In the genomic region with DNA sequence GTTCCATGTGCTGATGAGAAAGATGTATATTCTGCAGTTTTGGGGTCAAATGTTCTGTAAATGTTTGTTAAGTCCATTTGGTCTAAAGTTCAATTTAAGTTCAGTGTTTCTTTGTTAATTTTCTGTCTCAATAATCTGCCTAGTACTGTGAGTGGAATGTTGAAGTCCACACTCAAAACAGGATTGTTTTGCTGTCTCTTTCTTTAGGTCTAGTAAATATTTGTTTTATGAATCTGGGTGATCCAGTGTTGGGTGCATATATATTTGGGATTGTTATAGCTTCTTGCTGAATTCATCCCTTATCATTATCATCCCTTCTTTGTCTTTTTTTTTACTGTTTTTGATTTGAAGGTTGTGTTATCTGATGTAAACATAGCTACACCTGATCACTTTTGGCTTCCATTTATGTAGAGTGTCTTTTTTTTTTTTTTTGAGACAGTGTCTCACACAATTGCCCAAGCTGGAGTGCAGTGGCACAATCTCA, we compare ENCODE assay signal across 1 cellular context.
A peak's percentile ranks its signal among the peaks of the same experiment; 100 is the strongest.
TF ChIP-seq lines count a peak whose summit lies in the region.

No MANE protein-coding gene starts in this region.

TF ChIP-seq in HepG2, 621 proteins besides CTCF, POLR2A, EP300 and RAD21 (continued from another document and continues in another):
- TF ChIP-seq, protein P1, sequence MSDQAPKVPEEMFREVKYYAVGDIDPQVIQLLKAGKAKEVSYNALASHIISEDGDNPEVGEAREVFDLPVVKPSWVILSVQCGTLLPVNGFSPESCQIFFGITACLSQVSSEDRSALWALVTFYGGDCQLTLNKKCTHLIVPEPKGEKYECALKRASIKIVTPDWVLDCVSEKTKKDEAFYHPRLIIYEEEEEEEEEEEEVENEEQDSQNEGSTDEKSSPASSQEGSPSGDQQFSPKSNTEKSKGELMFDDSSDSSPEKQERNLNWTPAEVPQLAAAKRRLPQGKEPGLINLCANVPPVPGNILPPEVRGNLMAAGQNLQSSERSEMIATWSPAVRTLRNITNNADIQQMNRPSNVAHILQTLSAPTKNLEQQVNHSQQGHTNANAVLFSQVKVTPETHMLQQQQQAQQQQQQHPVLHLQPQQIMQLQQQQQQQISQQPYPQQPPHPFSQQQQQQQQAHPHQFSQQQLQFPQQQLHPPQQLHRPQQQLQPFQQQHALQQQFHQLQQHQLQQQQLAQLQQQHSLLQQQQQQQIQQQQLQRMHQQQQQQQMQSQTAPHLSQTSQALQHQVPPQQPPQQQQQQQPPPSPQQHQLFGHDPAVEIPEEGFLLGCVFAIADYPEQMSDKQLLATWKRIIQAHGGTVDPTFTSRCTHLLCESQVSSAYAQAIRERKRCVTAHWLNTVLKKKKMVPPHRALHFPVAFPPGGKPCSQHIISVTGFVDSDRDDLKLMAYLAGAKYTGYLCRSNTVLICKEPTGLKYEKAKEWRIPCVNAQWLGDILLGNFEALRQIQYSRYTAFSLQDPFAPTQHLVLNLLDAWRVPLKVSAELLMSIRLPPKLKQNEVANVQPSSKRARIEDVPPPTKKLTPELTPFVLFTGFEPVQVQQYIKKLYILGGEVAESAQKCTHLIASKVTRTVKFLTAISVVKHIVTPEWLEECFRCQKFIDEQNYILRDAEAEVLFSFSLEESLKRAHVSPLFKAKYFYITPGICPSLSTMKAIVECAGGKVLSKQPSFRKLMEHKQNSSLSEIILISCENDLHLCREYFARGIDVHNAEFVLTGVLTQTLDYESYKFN (CRISPR knock-in tag; conservative IDR thresholded peaks at IDR 0.05), result peak; percentile 90
- TF ChIP-seq ARID5B (CRISPR knock-in tag; IDR thresholded peaks at IDR 0.05), result peak; percentile 86
- peak; percentile 21; the same call in 1 of the 2 replicates for TF ChIP-seq ISL2 (CRISPR knock-in tag; IDR thresholded peaks at IDR 0.05)
- no peak for TF ChIP-seq NFYB (CRISPR knock-in tag; IDR thresholded peaks at IDR 0.05)
- peak; percentile 29; the same call in 1 of the 2 replicates for TF ChIP-seq EHMT2 (IDR thresholded peaks at IDR 0.05; ENCODE audit: borderline replicate concordance, low read depth, low read length)
- no peak for TF ChIP-seq ZFY (CRISPR knock-in tag; IDR thresholded peaks at IDR 0.05)
- no peak; the same call in 1 of the 2 replicates for TF ChIP-seq RFX3 (CRISPR knock-in tag; IDR thresholded peaks at IDR 0.05)
- no peak for TF ChIP-seq KLF9 (CRISPR knock-in tag; IDR thresholded peaks at IDR 0.05; ENCODE audit: low read depth)
- TF ChIP-seq HNF4G (IDR thresholded peaks at IDR 0.05; ENCODE audit: borderline replicate concordance, low read depth, low read length), result no peak
- peak; percentile 21; the same call in 1 of the 2 replicates for TF ChIP-seq HNF4G (CRISPR knock-in tag; IDR thresholded peaks at IDR 0.05; ENCODE audit: borderline replicate concordance, low read depth)
- TF ChIP-seq ZEB1 (IDR thresholded peaks at IDR 0.05; ENCODE audit: insufficient replicate concordance, low read depth), result no peak
- no peak for TF ChIP-seq ZKSCAN5 (CRISPR knock-in tag; IDR thresholded peaks at IDR 0.05)
- peak; percentile 42 for TF ChIP-seq MED1 (CRISPR knock-in tag; IDR thresholded peaks at IDR 0.05)
- TF ChIP-seq, protein P2, sequence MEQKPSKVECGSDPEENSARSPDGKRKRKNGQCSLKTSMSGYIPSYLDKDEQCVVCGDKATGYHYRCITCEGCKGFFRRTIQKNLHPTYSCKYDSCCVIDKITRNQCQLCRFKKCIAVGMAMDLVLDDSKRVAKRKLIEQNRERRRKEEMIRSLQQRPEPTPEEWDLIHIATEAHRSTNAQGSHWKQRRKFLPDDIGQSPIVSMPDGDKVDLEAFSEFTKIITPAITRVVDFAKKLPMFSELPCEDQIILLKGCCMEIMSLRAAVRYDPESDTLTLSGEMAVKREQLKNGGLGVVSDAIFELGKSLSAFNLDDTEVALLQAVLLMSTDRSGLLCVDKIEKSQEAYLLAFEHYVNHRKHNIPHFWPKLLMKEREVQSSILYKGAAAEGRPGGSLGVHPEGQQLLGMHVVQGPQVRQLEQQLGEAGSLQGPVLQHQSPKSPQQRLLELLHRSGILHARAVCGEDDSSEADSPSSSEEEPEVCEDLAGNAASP (CRISPR knock-in tag; IDR thresholded peaks at IDR 0.05; ENCODE audit: borderline replicate concordance), result peak; percentile 39; the same call in 1 of the 2 replicates
- TF ChIP-seq, protein P3, sequence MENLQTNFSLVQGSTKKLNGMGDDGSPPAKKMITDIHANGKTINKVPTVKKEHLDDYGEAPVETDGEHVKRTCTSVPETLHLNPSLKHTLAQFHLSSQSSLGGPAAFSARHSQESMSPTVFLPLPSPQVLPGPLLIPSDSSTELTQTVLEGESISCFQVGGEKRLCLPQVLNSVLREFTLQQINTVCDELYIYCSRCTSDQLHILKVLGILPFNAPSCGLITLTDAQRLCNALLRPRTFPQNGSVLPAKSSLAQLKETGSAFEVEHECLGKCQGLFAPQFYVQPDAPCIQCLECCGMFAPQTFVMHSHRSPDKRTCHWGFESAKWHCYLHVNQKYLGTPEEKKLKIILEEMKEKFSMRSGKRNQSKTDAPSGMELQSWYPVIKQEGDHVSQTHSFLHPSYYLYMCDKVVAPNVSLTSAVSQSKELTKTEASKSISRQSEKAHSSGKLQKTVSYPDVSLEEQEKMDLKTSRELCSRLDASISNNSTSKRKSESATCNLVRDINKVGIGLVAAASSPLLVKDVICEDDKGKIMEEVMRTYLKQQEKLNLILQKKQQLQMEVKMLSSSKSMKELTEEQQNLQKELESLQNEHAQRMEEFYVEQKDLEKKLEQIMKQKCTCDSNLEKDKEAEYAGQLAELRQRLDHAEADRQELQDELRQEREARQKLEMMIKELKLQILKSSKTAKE (CRISPR knock-in tag; IDR thresholded peaks at IDR 0.05; ENCODE audit: borderline replicate concordance), result no peak
- TF ChIP-seq, protein P4, sequence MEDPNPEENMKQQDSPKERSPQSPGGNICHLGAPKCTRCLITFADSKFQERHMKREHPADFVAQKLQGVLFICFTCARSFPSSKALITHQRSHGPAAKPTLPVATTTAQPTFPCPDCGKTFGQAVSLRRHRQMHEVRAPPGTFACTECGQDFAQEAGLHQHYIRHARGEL (CRISPR knock-in tag; IDR thresholded peaks at IDR 0.05), result no peak
- no peak for TF ChIP-seq GATA4 (IDR thresholded peaks at IDR 0.05; ENCODE audit: borderline replicate concordance, low read depth)
- TF ChIP-seq PHF21A (CRISPR knock-in tag; IDR thresholded peaks at IDR 0.05), result peak; percentile 44; the same call in 1 of the 2 replicates
- TF ChIP-seq CAMTA2 (CRISPR knock-in tag; IDR thresholded peaks at IDR 0.05; ENCODE audit: borderline replicate concordance), result no peak
- TF ChIP-seq NCOA2 (CRISPR knock-in tag; IDR thresholded peaks at IDR 0.05), result peak; percentile 65; the same call in 1 of the 2 replicates
- peak; percentile 69 for TF ChIP-seq HDAC1 (CRISPR knock-in tag; IDR thresholded peaks at IDR 0.05)
- TF ChIP-seq ZNF317 (CRISPR knock-in tag; IDR thresholded peaks at IDR 0.05), result 0 out of 2 replicates have a peak, but pooled peaks have one; percentile 51
- TF ChIP-seq YY1 (IDR thresholded peaks at IDR 0.05; ENCODE audit: insufficient read depth, insufficient replicate concordance, low read depth, low read length), result no peak
- TF ChIP-seq ZNF768 (CRISPR knock-in tag; IDR thresholded peaks at IDR 0.05), result no peak
- TF ChIP-seq TFAP4 (IDR thresholded peaks at IDR 0.05; ENCODE audit: borderline replicate concordance, low read depth), result peak; percentile 20; the same call in 1 of the 2 replicates
- peak; percentile 81 for TF ChIP-seq HMG20B (CRISPR knock-in tag; conservative IDR thresholded peaks at IDR 0.05)
- TF ChIP-seq SALL1 (CRISPR knock-in tag; IDR thresholded peaks at IDR 0.05), result 0 out of 2 replicates have a peak, but pooled peaks have one; percentile 32
- peak; percentile 65 to 84; a peak in 3 of 4 replicates for TF ChIP-seq NR2F1 (CRISPR knock-in tag; IDR thresholded peaks at IDR 0.05)
- no peak for TF ChIP-seq ZNF441 (CRISPR knock-in tag; IDR thresholded peaks at IDR 0.05; ENCODE audit: borderline replicate concordance)
- 0 out of 2 replicates have a peak, but pooled peaks have one; percentile 30 for TF ChIP-seq KAT8 (CRISPR knock-in tag; IDR thresholded peaks at IDR 0.05)
- peak; percentile 84 for TF ChIP-seq PPARG (CRISPR knock-in tag; conservative IDR thresholded peaks at IDR 0.05)
- TF ChIP-seq RXRB (CRISPR knock-in tag; IDR thresholded peaks at IDR 0.05; ENCODE audit: borderline replicate concordance), result peak; percentile 85
- no peak for TF ChIP-seq HOXA9 (CRISPR knock-in tag; IDR thresholded peaks at IDR 0.05; ENCODE audit: borderline replicate concordance)
- no peak for TF ChIP-seq ZNF501 (CRISPR knock-in tag; IDR thresholded peaks at IDR 0.05)
- 0 out of 2 replicates have a peak, but pooled peaks have one; percentile 15 for TF ChIP-seq ZNF800 (CRISPR knock-in tag; IDR thresholded peaks at IDR 0.05)
- no peak for TF ChIP-seq SIX4 (CRISPR knock-in tag; IDR thresholded peaks at IDR 0.05)
- TF ChIP-seq RCOR2 (CRISPR knock-in tag; IDR thresholded peaks at IDR 0.05), result peak; percentile 77
- TF ChIP-seq ASH2L (IDR thresholded peaks at IDR 0.05; ENCODE audit: insufficient read length, low read depth, low read length), result peak; percentile 76
- no peak for TF ChIP-seq ZBTB44 (CRISPR knock-in tag; IDR thresholded peaks at IDR 0.05)
- TF ChIP-seq ZNF362 (CRISPR knock-in tag; IDR thresholded peaks at IDR 0.05; ENCODE audit: borderline replicate concordance), result peak; percentile 66; the same call in 1 of the 2 replicates
- no peak for TF ChIP-seq ZBTB43 (CRISPR knock-in tag; conservative IDR thresholded peaks at IDR 0.05)
- TF ChIP-seq POGZ (CRISPR knock-in tag; IDR thresholded peaks at IDR 0.05), result peak; percentile 45; the same call in 1 of the 2 replicates
